Comparison of ENCODE assay signal across 8 cellular contexts in genomic region chr13:20127563-20128458, GRCh38. TPM values are rescaled to one million over a fixed set of nuclear protein-coding genes. Genes with fewer than 3 reads are reported as not detected.
A peak's percentile ranks its signal among the peaks of the same experiment; 100 is the strongest.
DNase-seq lines count a peak whose midpoint lies in the region; ATAC-seq, FAIRE-seq and TF ChIP-seq lines count a peak whose summit lies in the region.

No MANE protein-coding gene starts in this region.

- BruUV-seq in IMR-90 (replicated peaks; lab: Mats Ljungman, UMichigan): no TSS peak
- TSS peak; percentile 83 for BruUV-seq in HepG2 (replicated peaks; lab: Mats Ljungman, UMichigan)

- H3K4me1 Mint-ChIP-seq in CD4-positive, alpha-beta T cell (ENCODE audit: low read depth): no peaks in the 10 kb centered on the region
- peaks cover 11% of the 10 kb centered on the region for H3K4me1 Mint-ChIP-seq in activated B cell treated with CpG ODN at 0.5 μM for 24 hours

- intact Hi-C loops in CD4-positive, alpha-beta T cell (cut with DNase I, micrococcal nuclease): loop anchor here in 1 of 2 experiments (5.0 kb wide), 1 partner anchor 34 kb away; the partner anchor contains the start of gene GJA3
- intact Hi-C loops in IMR-90 (cut with micrococcal nuclease) (no loop called here), activated B cell treated with CpG ODN at 0.5 μM for 24 hours (cut with micrococcal nuclease) (loop anchor here (1.0 to 5.0 kb wide), 2 partner anchors 33 to 934 kb away; partner anchors contain the start of genes GJA3 and LATS2), HepG2 (cut with micrococcal nuclease; ENCODE audit: unreplicated experiment) (loop anchor here (1.0 kb wide), 2 partner anchors 8 to 35 kb away; no protein-coding TSS in a partner anchor)

- TF ChIP-seq POLR2A in IMR-90 (IDR thresholded peaks at IDR 0.05; ENCODE audit: low read depth, low read length) (no peak), HepG2 (IDR thresholded peaks at IDR 0.05; ENCODE audit: insufficient read depth in 1 of 2, low read depth in 2 of 2, low read length in 2 of 2) (peak; percentile 70 to 76)

- no peak overlapping the region for H2BK5ac ChIP-seq in IMR-90 (ENCODE audit: low read depth, low read length, poor library complexity, severe bottlenecking)

- H3K4me3 Mint-ChIP-seq in CD4-positive, alpha-beta T cell: peak overlapping the region; percentile 71
- peak overlapping the region; percentile 66 for H3K4me3 Mint-ChIP-seq in activated B cell treated with CpG ODN at 0.5 μM for 24 hours

- H2AFZ ChIP-seq in IMR-90 (replicated peaks; ENCODE audit: low read length, poor library complexity) (peak overlapping the region; percentile 97), HepG2 (ENCODE audit: low read length) (no peak overlapping the region)

- POLR2A ChIA-PET in CD4-positive, alpha-beta T cell (lab: Charles Lee): interaction anchor here (0.9 to 2.5 kb wide), 3 partner anchors 9 to 267 kb away, joined by 3 to 17 read pairs (median 6); no protein-coding TSS in a partner anchor
- POLR2A ChIA-PET in IMR-90 (lab: Charles Lee; ENCODE audit: unreplicated experiment): no interaction called here
- POLR2A ChIA-PET in activated B cell treated with CpG ODN at 0.5 μM for 24 hours (lab: Charles Lee): interaction anchor here (0.7 to 1.0 kb wide), 3 partner anchors 9 to 47 kb away, joined by 3 to 7 read pairs (median 6); no protein-coding TSS in a partner anchor
- POLR2A ChIA-PET in HepG2 (lab: Yijun Ruan, JAX): interaction anchor here (0.7 to 1.5 kb wide), 5 partner anchors 9 to 56 kb away, joined by 3 to 7 read pairs (median 3); no protein-coding TSS in a partner anchor

- H3K36me3 ChIP-seq in IMR-90 (ENCODE audit: control insufficient read depth, insufficient read depth, low read length): no peaks in the 10 kb centered on the region
- no peaks in the 10 kb centered on the region for H3K36me3 ChIP-seq in HepG2 (replicated peaks in 1 of 2; ENCODE audit: control insufficient read depth in 1 of 2, insufficient read depth in 2 of 2, low read length in 2 of 2)

- dilution Hi-C loops in IMR-90 (cut with HindIII; ENCODE audit: low sequenced_read_pairs, unreplicated experiment): no loop called here

- no peak overlapping the region for H3K56ac ChIP-seq in IMR-90 (ENCODE audit: extremely low read depth, insufficient read depth, low read length)

- H3K27me3 Mint-ChIP-seq in CD4-positive, alpha-beta T cell: peaks cover 24% of the 10 kb centered on the region
- H3K27me3 Mint-ChIP-seq in activated B cell treated with CpG ODN at 0.5 μM for 24 hours: peaks cover 22% of the 10 kb centered on the region

- H2AK9ac ChIP-seq in IMR-90 (replicated peaks; ENCODE audit: low read depth, low read length, poor library complexity): peak overlapping the region; percentile 86

- peak overlapping the region; percentile 42; the same call in 1 of the 2 replicates for H3K23ac ChIP-seq in IMR-90 (ENCODE audit: low read depth, low read length)

- TF ChIP-seq EP300 in HepG2 (IDR thresholded peaks at IDR 0.05; ENCODE audit: low read depth in 2 of 2, low read length in 2 of 2): 0 out of 4 replicates have a peak, but pooled peaks of 1 of the 2 experiments have one; percentile 15
- no peak for TF ChIP-seq EP300 in HepG2 (CRISPR knock-in tag; IDR thresholded peaks at IDR 0.05; ENCODE audit: borderline replicate concordance)

- H3K9ac ChIP-seq in IMR-90 (ENCODE audit: low read depth, low read length) (0 out of 2 replicates have a peak overlapping the region, but pooled peaks have one; percentile 32), HepG2 (ENCODE audit: insufficient read depth, low read depth, low read length) (peak overlapping the region; percentile 86)

- peak overlapping the region; percentile 64; the same call in 1 of the 2 replicates for H4K5ac ChIP-seq in IMR-90 (ENCODE audit: low read depth, low read length)

- no peaks in the 10 kb centered on the region for H3K9me1 ChIP-seq in IMR-90 (ENCODE audit: insufficient read depth, low read length)

- no peak overlapping the region for H2AK5ac ChIP-seq in IMR-90 (ENCODE audit: low read depth, low read length)

- peak overlapping the region; percentile 78 for H3K4ac ChIP-seq in IMR-90 (ENCODE audit: low read depth, low read length)

- no peak overlapping the region for H3K27ac Mint-ChIP-seq in CD4-positive, alpha-beta T cell
- H3K27ac Mint-ChIP-seq in activated B cell treated with CpG ODN at 0.5 μM for 24 hours: no peak overlapping the region

- no peaks in the 10 kb centered on the region for H3K79me2 ChIP-seq in HepG2 (ENCODE audit: insufficient read depth, low read length)

- H2BK20ac ChIP-seq in IMR-90 (ENCODE audit: low read depth, low read length): no peak overlapping the region

- H3K18ac ChIP-seq in IMR-90 (ENCODE audit: low read depth, low read length): peak overlapping the region; percentile 69; the same call in 1 of the 2 replicates

- peak overlapping the region; percentile 41; the same call in 1 of the 2 replicates for H3K4me2 ChIP-seq in IMR-90 (ENCODE audit: low read depth, low read length)
- peak overlapping the region; percentile 88 for H3K4me2 ChIP-seq in HepG2 (ENCODE audit: low read depth, low read length)

- peak; percentile 66 for ATAC-seq in CD4-positive, alpha-beta T cell (ENCODE audit: poor library complexity)
- peak; percentile 74 for ATAC-seq in GM19463 (IDR thresholded peaks at IDR 0.05; ENCODE audit: unreplicated experiment)
- peak; percentile 47 for ATAC-seq in IMR-90 (ENCODE audit: low read depth)
- ATAC-seq in activated B cell treated with CpG ODN at 0.5 μM for 24 hours (ENCODE audit: low read depth): peak; percentile 67
- ATAC-seq in HepG2: peak; percentile 92

- H4K8ac ChIP-seq in IMR-90 (ENCODE audit: low read depth in 2 of 2, low read length in 2 of 2): peak overlapping the region; percentile 77 to 83; a peak in 2 of 4 replicates

- peak; percentile 29 for TF ChIP-seq CTCF in CD4-positive, alpha-beta T cell (IDR thresholded peaks at IDR 0.05)
- 0 out of 2 replicates have a peak, but pooled peaks have one; percentile 15 for TF ChIP-seq CTCF in IMR-90 (conservative IDR thresholded peaks at IDR 0.05; ENCODE audit: low read depth, low read length)
- no peak for TF ChIP-seq CTCF in activated B cell treated with CpG ODN at 0.5 μM for 24 hours (IDR thresholded peaks at IDR 0.05)
- peak; percentile 90 for TF ChIP-seq CTCF in HepG2 (CRISPR knock-in tag; IDR thresholded peaks at IDR 0.05)

- H3K9me3 Mint-ChIP-seq in CD4-positive, alpha-beta T cell: no peaks in the 10 kb centered on the region
- H3K9me3 Mint-ChIP-seq in activated B cell treated with CpG ODN at 0.5 μM for 24 hours: no peaks in the 10 kb centered on the region

- H2BK15ac ChIP-seq in IMR-90 (ENCODE audit: low read depth, low read length): no peak overlapping the region

- 0 out of 2 replicates have a peak overlapping the region, but pooled peaks have one; percentile 9 for H4K91ac ChIP-seq in IMR-90 (ENCODE audit: insufficient read depth, low read depth, low read length)

- DNase-seq in CD4-positive, alpha-beta T cell: peak in 3 of 10 experiments; percentile 20 to 41 (median 28)
- peak; percentile 16 for DNase-seq in IMR-90
- DNase-seq in activated B cell treated with CpG ODN at 0.5 μM for 24 hours: peak; percentile 31
- peak; percentile 83 for DNase-seq in ecto neural progenitor cell (ENCODE audit: low spot score)
- DNase-seq in HepG2 (ENCODE audit: low spot score): peak; percentile 53
- peak; percentile 20 for DNase-seq in stimulated activated CD4-positive, alpha-beta T cell treated with anti-CD3 and anti-CD28 coated beads, Interleukin-4, amount 100 ng/mL, for 24 hours
- DNase-seq in NCI-H774 (lab: John Stamatoyannopoulos, UW): no peak

- H3K36me3 Mint-ChIP-seq in CD4-positive, alpha-beta T cell (ENCODE audit: low read depth): no peaks in the 10 kb centered on the region
- no peaks in the 10 kb centered on the region for H3K36me3 Mint-ChIP-seq in activated B cell treated with CpG ODN at 0.5 μM for 24 hours (ENCODE audit: low read depth)

- peak; percentile 60 for FAIRE-seq in HepG2 (lab: Jason Lieb, UNC)

- peaks cover 7% of the 10 kb centered on the region for H3K4me1 ChIP-seq in IMR-90 (ENCODE audit: control insufficient read depth, insufficient read depth, low read length)
- H3K4me1 ChIP-seq in HepG2 (ENCODE audit: insufficient read depth, low read length): peaks cover 33% of the 10 kb centered on the region

- H4K20me1 ChIP-seq in IMR-90 (ENCODE audit: insufficient read depth, low read length) (no peaks in the 10 kb centered on the region), HepG2 (ENCODE audit: insufficient read depth, low read length) (no peaks in the 10 kb centered on the region)

- H2BK120ac ChIP-seq in IMR-90 (ENCODE audit: low read depth, low read length): peak overlapping the region; percentile 79

- CTCF ChIA-PET in CD4-positive, alpha-beta T cell (lab: Charles Lee): interaction anchor here (0.6 to 2.5 kb wide), 3 partner anchors 9 to 32 kb away, joined by 3 to 12 read pairs (median 4); no protein-coding TSS in a partner anchor
- CTCF ChIA-PET in IMR-90 (lab: Yijun Ruan, JAX): interaction anchor here (0.5 to 1.4 kb wide), 4 partner anchors 19 to 39 kb away, joined by 3 to 4 read pairs (median 3); no protein-coding TSS in a partner anchor
- CTCF ChIA-PET in activated B cell treated with CpG ODN at 0.5 μM for 24 hours (lab: Charles Lee): interaction anchor here (1.0 to 1.9 kb wide), 2 partner anchors 10 to 34 kb away, joined by 4 to 8 read pairs; no protein-coding TSS in a partner anchor
- CTCF ChIA-PET in HepG2 (lab: Yijun Ruan, JAX; ENCODE audit: low intra/inter-chr PET ratio, low total read pairs): interaction anchor here (1.4 kb wide), 1 partner anchor 36 kb away, joined by 8 read pairs; no protein-coding TSS in a partner anchor

- peak overlapping the region; percentile 11; the same call in 1 of the 2 replicates for H3K4me3 ChIP-seq in IMR-90 (ENCODE audit: insufficient read depth, low read depth, low read length)
- H3K4me3 ChIP-seq in HepG2 (replicated peaks in 1 of 3; ENCODE audit: insufficient read depth in 1 of 3, low read depth in 2 of 3, low read length in 3 of 3): peak overlapping the region; percentile 74 to 83 (median 79)

- in situ Hi-C loops in IMR-90 (cut with MboI; ENCODE audit: low sequenced_read_pairs) (no loop called here), HepG2 (cut with HindIII; ENCODE audit: extremely low pct_ligation_motif_present, low pct_unique_long_range_greater_than_20kb) (no loop called here)

- H3K9me3 ChIP-seq in CD4-positive, alpha-beta T cell (ENCODE audit: control insufficient read depth, low read length): no peaks in the 10 kb centered on the region
- H3K9me3 ChIP-seq in IMR-90 (ENCODE audit: control insufficient read depth, insufficient read depth, low read length) (no peaks in the 10 kb centered on the region), HepG2 (ENCODE audit: low read length) (no peaks in the 10 kb centered on the region)

- no peak overlapping the region for H3K27ac ChIP-seq in CD4-positive, alpha-beta T cell (ENCODE audit: low read depth, low read length)
- H3K27ac ChIP-seq in IMR-90 (ENCODE audit: insufficient read depth, low read length) (no peak overlapping the region; the same call in 1 of the 2 replicates), HepG2 (ENCODE audit: extremely low read length, insufficient read depth, low read length) (peak overlapping the region; percentile 96)

- 18% methylated on average over 28 of the region's 82 CpGs; no CpG with 5 or more reads in 1 of the 2 experiments for WGBS in IMR-90 (ENCODE audit: extremely low coverage in 2 of 2, insufficient read length in 1 of 2), 2 experiments
- 0% methylated on average over 9 of the region's 82 CpGs for WGBS in HepG2 (ENCODE audit: low lambda C conversion rate)

- peaks cover 51% of the 10 kb centered on the region for H3K27me3 ChIP-seq in CD4-positive, alpha-beta T cell (ENCODE audit: control insufficient read depth, insufficient read depth, low read length)
- H3K27me3 ChIP-seq in IMR-90 (ENCODE audit: control insufficient read depth, insufficient read depth, low read length) (peaks cover 7% of the 10 kb centered on the region; the same call in 1 of the 2 replicates), HepG2 (ENCODE audit: control insufficient read depth in 1 of 2, insufficient read depth in 2 of 2, low read length in 2 of 2) (no peaks in the 10 kb centered on the region)

- H3K14ac ChIP-seq in IMR-90 (replicated peaks; ENCODE audit: low read depth, low read length): 0 out of 2 replicates have a peak overlapping the region, but pooled peaks have one; percentile 57

- TF ChIP-seq RAD21 in IMR-90 (IDR thresholded peaks at IDR 0.05; ENCODE audit: low read length) (no peak), HepG2 (CRISPR knock-in tag; IDR thresholded peaks at IDR 0.05) (peak; percentile 79)

- no peaks in the 10 kb centered on the region for H3K79me1 ChIP-seq in IMR-90 (ENCODE audit: low read depth in 1 of 2, low read length in 2 of 2)

RNA-seq across cellular contexts. Expression of gene GJA3, which starts 33.0 kb away (rescaled TPM):
- total RNA-seq in CD4-positive, alpha-beta T cell: not detected
- 2.7 and 3.6 TPM in 2 replicates for total RNA-seq in IMR-90 (2012; rRNA removed)
- polyA plus RNA-seq in IMR-90 (2012; rRNA removed): 1.2 and 1.5 TPM in 2 replicates
- 0.80 and 1.1 TPM in 2 replicates for polyA plus RNA-seq in IMR-90 (2012; cell fraction: cytosol; rRNA removed)
- polyA plus RNA-seq in IMR-90 (2012; cell fraction: nucleus; rRNA removed; ENCODE audit: low replicate concordance): 0.63 and 0.79 TPM in 2 replicates
- total RNA-seq in activated B cell treated with CpG ODN at 0.5 μM for 24 hours: 0.09 and 0.10 TPM in 2 replicates
- total RNA-seq in HepG2 (2016; rRNA removed; fragmentation: Illumina TruSeq; extraction: Trizol): 0.03 and 0.04 TPM in 2 replicates
- under 0.01 TPM in 1 of 2 replicates, not detected in the other for total RNA-seq in HepG2 (2016; cell fraction: cytosol; rRNA removed; fragmentation: Illumina TruSeq; extraction: Trizol; ENCODE audit: low read depth)
- total RNA-seq in HepG2 (2016; cell fraction: insoluble cytoplasmic fraction; rRNA removed; fragmentation: Illumina TruSeq; extraction: Trizol): not detected in 2 replicates
- total RNA-seq in HepG2 (2016; cell fraction: membrane; rRNA removed; fragmentation: Illumina TruSeq; extraction: Trizol): not detected in 2 replicates
- not detected in 2 replicates for total RNA-seq in HepG2 (2016; cell fraction: nucleus; rRNA removed; fragmentation: Illumina TruSeq; extraction: Trizol)
- polyA plus RNA-seq in HepG2 (2011; rRNA removed): 0.01 and 0.04 TPM in 2 replicates
- polyA plus RNA-seq in HepG2 (2011; cell fraction: cytosol; rRNA removed): 0.01 TPM in 1 of 2 replicates, not detected in the other
- polyA plus RNA-seq in HepG2 (2011; cell fraction: nucleus; rRNA removed): not detected in 2 replicates
- 0.04 TPM in 1 of 2 replicates, not detected in the other for polyA plus RNA-seq in HepG2 (2012)
- not detected in 2 replicates for polyA plus RNA-seq in HepG2 (2016; cell fraction: cytosol; fragmentation: Illumina TruSeq; extraction: Trizol; ENCODE audit: low read depth)
- not detected in 2 replicates for polyA plus RNA-seq in HepG2 (2016; cell fraction: insoluble cytoplasmic fraction; fragmentation: Illumina TruSeq; extraction: Trizol; ENCODE audit: low read depth)
- polyA plus RNA-seq in HepG2 (2016; cell fraction: membrane; fragmentation: Illumina TruSeq; extraction: Trizol; ENCODE audit: low read depth): not detected in 2 replicates
- polyA plus RNA-seq in HepG2 (2016; cell fraction: nucleus; fragmentation: Illumina TruSeq; extraction: Trizol; ENCODE audit: insufficient read depth, low read depth): not detected in 2 replicates
- 0.02 TPM in 1 of 2 replicates, not detected in the other for polyA minus RNA-seq in HepG2 (2011; rRNA and poly(A)+ RNA removed; ENCODE audit: low replicate concordance)
- 0.10 TPM in 1 of 2 replicates, not detected in the other for polyA minus RNA-seq in HepG2 (2011; cell fraction: cytosol; rRNA and poly(A)+ RNA removed)
- not detected in 2 replicates for polyA minus RNA-seq in HepG2 (2011; cell fraction: nucleus; rRNA and poly(A)+ RNA removed)
